ENCODE assay signal across 17 cellular contexts in the genomic region with DNA sequence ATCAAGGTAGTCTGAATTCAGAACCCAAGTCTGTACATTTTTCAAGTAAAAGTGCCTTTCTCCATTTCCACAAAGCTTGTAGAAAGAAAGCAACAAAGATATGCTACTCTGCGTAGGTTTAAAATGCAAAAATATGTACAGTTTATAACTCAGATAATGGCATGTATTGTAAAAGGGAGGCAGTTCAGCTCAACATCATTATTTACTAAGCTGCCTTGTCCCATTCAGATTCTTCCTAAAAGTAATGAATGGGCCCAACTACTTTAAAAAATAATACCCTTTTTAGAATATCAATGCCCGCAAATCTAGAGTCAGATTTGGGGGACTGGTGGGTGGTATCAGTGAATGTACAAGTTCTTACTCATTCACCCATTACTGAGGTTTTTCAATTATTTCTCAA.
DNase-seq lines count a peak whose midpoint lies in the region; ATAC-seq, FAIRE-seq and TF ChIP-seq lines count a peak whose summit lies in the region.
"Had no signal": no experiment of that assay in that cellular context is flagged by ENCODE, and none has a peak within 500 bp of the region (broad histone marks: within the 10 kb centered on the region; RNA-seq: fewer than 3 reads in every experiment).

No MANE protein-coding gene starts in this region.

- H3K56ac ChIP-seq in H1 (replicated peaks; ENCODE audit: insufficient read length, low read depth, low read length): no peak overlapping the region

- FAIRE-seq in H1 (lab: Jason Lieb, UNC): no peak
- FAIRE-seq: RCC 7860 had no signal

- H3K36me3 Mint-ChIP-seq in activated CD4-positive, alpha-beta T cell treated with anti-CD3 and anti-CD28 coated beads, Interleukin-2, amount 10 ng/mL, durations not matched to agents 24 days and 14 days (ENCODE audit: low read depth): no peaks in the 10 kb centered on the region
- H3K36me3 Mint-ChIP-seq in T-cell: peaks cover 3% of the 10 kb centered on the region
- H3K36me3 Mint-ChIP-seq in activated naive CD4-positive, alpha-beta T cell treated with anti-CD3 and anti-CD28 coated beads, Interleukin-2, amount 50 U/mL, for 72 hours: peaks cover 0 to 14% of the 10 kb centered on the region in 2 donors
- peaks cover 18% of the 10 kb centered on the region for H3K36me3 Mint-ChIP-seq in chondrocyte (ENCODE audit: low read depth)

- no peak overlapping the region for H2BK12ac ChIP-seq in H1 (ENCODE audit: low read depth, low read length)

- H3K79me2 ChIP-seq in H1 (ENCODE audit: control insufficient read depth in 1 of 2, insufficient read depth in 2 of 2, low read length in 2 of 2): no peaks in the 10 kb centered on the region

- H3K9me3 Mint-ChIP-seq in activated CD4-positive, alpha-beta T cell treated with anti-CD3 and anti-CD28 coated beads, Interleukin-2, amount 10 ng/mL, durations not matched to agents 24 days and 14 days: no peaks in the 10 kb centered on the region
- H3K9me3 Mint-ChIP-seq in T-cell (peaks cover 0 to 9% (median 8%) of the 10 kb centered on the region in 3 donors), chondrocyte (ENCODE audit: low read depth) (peaks cover 6% of the 10 kb centered on the region)
- H3K9me3 Mint-ChIP-seq in activated naive CD4-positive, alpha-beta T cell treated with anti-CD3 and anti-CD28 coated beads, Interleukin-2, amount 50 U/mL, for 72 hours: peaks cover 0 to 4% of the 10 kb centered on the region in 2 donors

- H3K79me1 ChIP-seq in H1 (ENCODE audit: low read depth, low read length): peaks cover 2% of the 10 kb centered on the region; the same call in 1 of the 2 replicates

- no peak overlapping the region for H3K14ac ChIP-seq in H1 (ENCODE audit: insufficient read length)

- DNase-seq in left ventricle myocardium inferior: no peak
- DNase-seq in right atrium auricular region (ENCODE audit: low spot score): no peak
- no peak for DNase-seq in H1 (ENCODE audit: low read depth in 1 of 2, low spot score in 2 of 2)
- DNase-seq in activated CD4-positive, alpha-beta T cell treated with anti-CD3 and anti-CD28 coated beads, Interleukin-2, amount 10 ng/mL, durations not matched to agents 24 days and 14 days: no peak
- DNase-seq in T-cell: no peak
- no peak for DNase-seq in activated naive CD4-positive, alpha-beta T cell treated with anti-CD3 and anti-CD28 coated beads, Interleukin-2, amount 50 U/mL, for 72 hours (ENCODE audit: low spot score in 2 of 2)
- no peak for DNase-seq in chondrocyte (ENCODE audit: low spot score)
- DNase-seq: DMS 273 treated with DMSO at 0.1 percent for 48 hours, HCEC 1CT, NCI-H1436 treated with DMSO at 0.1 percent for 48 hours, NCI-H2081, NCI-H524, SHP77 had no signal

- H3K36me3 ChIP-seq in left ventricle myocardium inferior (peaks cover 61% of the 10 kb centered on the region), right atrium auricular region (peaks cover 34% of the 10 kb centered on the region), H1 (ENCODE audit: control insufficient read depth in 2 of 4, insufficient read depth in 4 of 4, low read length in 3 of 4) (peaks cover 0 to 12% (median 3%) of the 10 kb centered on the region in 4 experiments; a peak in 3 of 8 replicates), rectal smooth muscle tissue (ENCODE audit: control insufficient read depth, insufficient read depth, low read length) (peaks cover 10% of the 10 kb centered on the region)

- H3K9me3 ChIP-seq in left ventricle myocardium inferior (replicated peaks) (no peaks in the 10 kb centered on the region), right atrium auricular region (no peaks in the 10 kb centered on the region), H1 (ENCODE audit: insufficient read depth in 2 of 2, low read depth in 1 of 2, low read length in 1 of 2) (no peaks in the 10 kb centered on the region)
- H3K9me3 ChIP-seq: BLaER1 treated with 17β-estradiol and CSF1 and Interleukin-3, amounts not matched to agents 10 nM and 100 nM had no signal

- no peak overlapping the region for H3K18ac ChIP-seq in H1 (ENCODE audit: extremely low read depth, low read length)

- no peak overlapping the region for H2BK120ac ChIP-seq in H1 (replicated peaks; ENCODE audit: low read depth, low read length)

- H4K91ac ChIP-seq in H1 (replicated peaks; ENCODE audit: insufficient read length, low read length): no peak overlapping the region

- no peak overlapping the region for H3K4ac ChIP-seq in H1 (replicated peaks; ENCODE audit: insufficient read length, low read depth, low read length)

- ATAC-seq in T-cell (replicated peaks in 1 of 4): no peak
- no peak for ATAC-seq in activated naive CD4-positive, alpha-beta T cell treated with anti-CD3 and anti-CD28 coated beads, Interleukin-2, amount 50 U/mL, for 72 hours

- no peaks in the 10 kb centered on the region for H3K23me2 ChIP-seq in H1 (ENCODE audit: low read depth, low read length)

- no peak overlapping the region for H3K4me3 ChIP-seq in left ventricle myocardium inferior
- H3K4me3 ChIP-seq in right atrium auricular region: no peak overlapping the region
- peak overlapping the region in 1 of 4 experiments; percentile 7; a peak in 1 of 8 replicates for H3K4me3 ChIP-seq in H1 (ENCODE audit: extremely low read depth in 1 of 4, insufficient read depth in 2 of 4, low read depth in 3 of 4, low read length in 4 of 4)
- no peak overlapping the region for H3K4me3 ChIP-seq in rectal smooth muscle tissue (ENCODE audit: low read length)
- H3K4me3 ChIP-seq: BLaER1 treated with 17β-estradiol and CSF1 and Interleukin-3, amounts not matched to agents 10 nM and 100 nM had no signal

- no peak for TF ChIP-seq EP300 in H1 (IDR thresholded peaks at IDR 0.05; ENCODE audit: borderline replicate concordance in 1 of 2, low read depth in 2 of 2, low read length in 2 of 2)

- H3K4me2 ChIP-seq in H1 (ENCODE audit: insufficient read depth in 1 of 2, low read depth in 2 of 2, low read length in 2 of 2): peak overlapping the region in 1 of 2 experiments; percentile 44; a peak in 3 of 4 replicates
- H3K4me2 ChIP-seq: BLaER1 treated with 17β-estradiol and CSF1 and Interleukin-3, amounts not matched to agents 10 nM and 100 nM had no signal

- H3K9ac ChIP-seq in H1 (replicated peaks in 1 of 4; ENCODE audit: extremely low read depth in 1 of 4, low read depth in 3 of 4, low read length in 3 of 4) (no peak overlapping the region), rectal smooth muscle tissue (ENCODE audit: low read length) (no peak overlapping the region)
- H3K9ac ChIP-seq: BLaER1 treated with 17β-estradiol and CSF1 and Interleukin-3, amounts not matched to agents 10 nM and 100 nM had no signal

- CTCF ChIA-PET in H1 (lab: Charles Lee; ENCODE audit: partially characterized antibody) (interaction anchor here (1.6 kb wide), 1 partner anchor 19 kb away, joined by 6 read pairs; no protein-coding TSS in a partner anchor), T-cell (lab: Charles Lee) (interaction anchor here in 1 of 2 donors (0.5 kb wide), 1 partner anchor 369 kb away, joined by 3 read pairs; no protein-coding TSS in a partner anchor)

- no peak overlapping the region for H2BK15ac ChIP-seq in H1 (ENCODE audit: low read length)

- TF ChIP-seq RAD21 in H1 (IDR thresholded peaks at IDR 0.05 in 1 of 2, conservative IDR thresholded peaks at IDR 0.05 in 1 of 2; ENCODE audit: low read depth in 2 of 2, low read length in 2 of 2): no peak

- H2BK5ac ChIP-seq in H1 (ENCODE audit: low read depth, low read length): no peak overlapping the region

- no peak overlapping the region for H3K27ac Mint-ChIP-seq in activated CD4-positive, alpha-beta T cell treated with anti-CD3 and anti-CD28 coated beads, Interleukin-2, amount 10 ng/mL, durations not matched to agents 24 days and 14 days
- no peak overlapping the region for H3K27ac Mint-ChIP-seq in T-cell
- no peak overlapping the region for H3K27ac Mint-ChIP-seq in activated naive CD4-positive, alpha-beta T cell treated with anti-CD3 and anti-CD28 coated beads, Interleukin-2, amount 50 U/mL, for 72 hours
- no peak overlapping the region for H3K27ac Mint-ChIP-seq in chondrocyte (ENCODE audit: unreplicated experiment)

- H3K4me1 ChIP-seq in left ventricle myocardium inferior: peaks cover 70% of the 10 kb centered on the region
- H3K4me1 ChIP-seq in right atrium auricular region: peaks cover 0 to 35% of the 10 kb centered on the region in 2 donors
- H3K4me1 ChIP-seq in H1 (replicated peaks in 1 of 4; ENCODE audit: control insufficient read depth in 3 of 4, insufficient read depth in 4 of 4, low read length in 3 of 4): peaks cover 4 to 26% (median 10%) of the 10 kb centered on the region in 4 experiments; a peak in 5 of 7 replicates
- peaks cover 20% of the 10 kb centered on the region for H3K4me1 ChIP-seq in rectal smooth muscle tissue (ENCODE audit: control insufficient read depth, insufficient read depth, low read length)
- H3K4me1 ChIP-seq: BLaER1 treated with 17β-estradiol and CSF1 and Interleukin-3, amounts not matched to agents 10 nM and 100 nM had no signal

- H4K5ac ChIP-seq in H1 (ENCODE audit: insufficient read length, low read depth, low read length): peak overlapping the region; percentile 39

- TF ChIP-seq CTCF in left ventricle myocardium inferior (IDR thresholded peaks at IDR 0.05; ENCODE audit: borderline replicate concordance): no peak
- TF ChIP-seq CTCF in right atrium auricular region (IDR thresholded peaks at IDR 0.05): no peak
- TF ChIP-seq CTCF in H1 (IDR thresholded peaks at IDR 0.05; ENCODE audit: control extremely low read depth in 1 of 3, insufficient read depth in 1 of 3, low read depth in 1 of 3, low read length in 3 of 3): no peak
- TF ChIP-seq CTCF in chondrocyte (IDR thresholded peaks at IDR 0.05): no peak

- H3K27ac ChIP-seq in left ventricle myocardium inferior (replicated peaks) (peak overlapping the region; percentile 41), right atrium auricular region (no peak overlapping the region), H1 (ENCODE audit: low read depth, low read length) (no peak overlapping the region), rectal smooth muscle tissue (ENCODE audit: low read depth, low read length) (peak overlapping the region; percentile 60)
- H3K27ac ChIP-seq: 22Rv1; BLaER1 treated with 17β-estradiol and CSF1 and Interleukin-3, amounts not matched to agents 10 nM and 100 nM had no signal

- H2AFZ ChIP-seq in H1 (ENCODE audit: low read length): no peak overlapping the region

- TF ChIP-seq POLR2A in H1 (IDR thresholded peaks at IDR 0.05; ENCODE audit: control extremely low read depth in 1 of 2, low read depth in 2 of 2, low read length in 2 of 2): no peak

- H3K23ac ChIP-seq in H1 (ENCODE audit: insufficient read length): no peak overlapping the region

- H3K27me3 ChIP-seq in left ventricle myocardium inferior (ENCODE audit: low read depth): no peaks in the 10 kb centered on the region
- no peaks in the 10 kb centered on the region for H3K27me3 ChIP-seq in right atrium auricular region
- no peaks in the 10 kb centered on the region for H3K27me3 ChIP-seq in H1 (replicated peaks in 1 of 4; ENCODE audit: control insufficient read depth in 3 of 4, extremely low read depth in 1 of 4, insufficient read depth in 3 of 4, low read length in 3 of 4)
- H3K27me3 ChIP-seq in rectal smooth muscle tissue (ENCODE audit: control insufficient read depth, insufficient read depth, low read length): no peaks in the 10 kb centered on the region
- H3K27me3 ChIP-seq: BLaER1 treated with 17β-estradiol and CSF1 and Interleukin-3, amounts not matched to agents 10 nM and 100 nM had no signal

- no peak overlapping the region for H2BK20ac ChIP-seq in H1 (ENCODE audit: low read length)

- H2AK5ac ChIP-seq in H1 (ENCODE audit: low read depth, low read length): no peak overlapping the region

- 50% methylated on average over 2 of the region's 2 CpGs; no CpG with 5 or more reads in 1 of the 2 experiments for WGBS in H1 (ENCODE audit: extremely low coverage in 1 of 2, insufficient coverage in 1 of 2, insufficient read length in 1 of 2, insufficient replicate concordance in 2 of 2, low coverage in 1 of 2, low lambda C conversion rate in 2 of 2, missing lambda C conversion rate in 1 of 2), 2 experiments

- no peak overlapping the region for H3K4me3 Mint-ChIP-seq in activated CD4-positive, alpha-beta T cell treated with anti-CD3 and anti-CD28 coated beads, Interleukin-2, amount 10 ng/mL, durations not matched to agents 24 days and 14 days
- no peak overlapping the region for H3K4me3 Mint-ChIP-seq in T-cell
- no peak overlapping the region for H3K4me3 Mint-ChIP-seq in chondrocyte (ENCODE audit: unreplicated experiment)

- POLR2A ChIA-PET in H1 (lab: Charles Lee; ENCODE audit: partially characterized antibody): no interaction called here
- POLR2A ChIA-PET in T-cell (lab: Charles Lee): no interaction called here

- intact Hi-C loops in left ventricle myocardium inferior (cut with micrococcal nuclease): no loop called here
- intact Hi-C loops in activated CD4-positive, alpha-beta T cell treated with anti-CD3 and anti-CD28 coated beads, Interleukin-2, amount 10 ng/mL, durations not matched to agents 24 days and 14 days (cut with micrococcal nuclease): no loop called here

- H4K8ac ChIP-seq in H1 (ENCODE audit: extremely low read depth, insufficient read depth, low read length): no peak overlapping the region

- no peaks in the 10 kb centered on the region for H4K20me1 ChIP-seq in H1 (replicated peaks in 1 of 2; ENCODE audit: control insufficient read depth in 1 of 2, insufficient read depth in 2 of 2, low read length in 2 of 2)
- H4K20me1 ChIP-seq: BLaER1 treated with 17β-estradiol and CSF1 and Interleukin-3, amounts not matched to agents 10 nM and 100 nM had no signal

- no peaks in the 10 kb centered on the region for H3K27me3 Mint-ChIP-seq in activated CD4-positive, alpha-beta T cell treated with anti-CD3 and anti-CD28 coated beads, Interleukin-2, amount 10 ng/mL, durations not matched to agents 24 days and 14 days
- H3K27me3 Mint-ChIP-seq in T-cell (no peaks in the 10 kb centered on the region), chondrocyte (ENCODE audit: low read depth) (no peaks in the 10 kb centered on the region)

- no peaks in the 10 kb centered on the region for H3K4me1 Mint-ChIP-seq in activated CD4-positive, alpha-beta T cell treated with anti-CD3 and anti-CD28 coated beads, Interleukin-2, amount 10 ng/mL, durations not matched to agents 24 days and 14 days
- H3K4me1 Mint-ChIP-seq in T-cell (no peaks in the 10 kb centered on the region), chondrocyte (ENCODE audit: low read depth) (peaks cover 53% of the 10 kb centered on the region)

Comparison
In these comparisons a context has a peak if more than half of its experiments do, and no peak if none do; other contexts are left out.
1. H3K27ac ChIP-seq: peak in left ventricle myocardium inferior (single experiment) and rectal smooth muscle tissue (single experiment); none in right atrium auricular region (0 of 2) and H1 (single experiment).